16 cellular contexts compared by ENCODE assay signal in genomic region chr1:227763246-227764018, GRCh38. TPM values are rescaled to one million over a fixed set of nuclear protein-coding genes. Genes with fewer than 3 reads are reported as not detected.
DNase-seq lines count a peak whose midpoint lies in the region; ATAC-seq, FAIRE-seq and TF ChIP-seq lines count a peak whose summit lies in the region.
"Had no signal": no experiment of that assay in that cellular context is flagged by ENCODE, and none has a peak within 500 bp of the region (broad histone marks: within the 10 kb centered on the region; RNA-seq: fewer than 3 reads in every experiment).

No MANE protein-coding gene starts in this region.

- H3K4me2 ChIP-seq in astrocyte (ENCODE audit: low read length), result peak overlapping the region; percentile 7

- no peaks in the 10 kb centered on the region for H3K27me3 ChIP-seq in CD4-positive, alpha-beta T cell (ENCODE audit: control insufficient read depth, insufficient read depth, low read length)
- no peaks in the 10 kb centered on the region for H3K27me3 ChIP-seq in astrocyte (ENCODE audit: insufficient read depth, low read length)
- no peaks in the 10 kb centered on the region for H3K27me3 ChIP-seq in naive thymus-derived CD4-positive, alpha-beta T cell (ENCODE audit: control insufficient read depth in 2 of 2, insufficient read depth in 2 of 2, low read length in 2 of 2)
- H3K27me3 ChIP-seq: colonic mucosa had no signal

- no peak overlapping the region for H3K9ac ChIP-seq in astrocyte (ENCODE audit: low read length)

- no peak overlapping the region for H2AFZ ChIP-seq in astrocyte (ENCODE audit: low read depth, low read length)

- no peaks in the 10 kb centered on the region for H3K9me3 Mint-ChIP-seq in CD4-positive, alpha-beta T cell
- H3K9me3 Mint-ChIP-seq in HFFc6 (no peaks in the 10 kb centered on the region), astrocyte (ENCODE audit: unreplicated experiment) (no peaks in the 10 kb centered on the region)
- no peaks in the 10 kb centered on the region for H3K9me3 Mint-ChIP-seq in naive thymus-derived CD4-positive, alpha-beta T cell
- H3K9me3 Mint-ChIP-seq: activated naive CD8-positive, alpha-beta T cell treated with anti-CD3 and anti-CD28 coated beads for 36 hours; nephron progenitor cell had no signal

- H3K27me3 Mint-ChIP-seq in CD4-positive, alpha-beta T cell, result no peaks in the 10 kb centered on the region
- H3K27me3 Mint-ChIP-seq in HFFc6 (ENCODE audit: insufficient read depth) (peaks cover 2% of the 10 kb centered on the region; the same call in 1 of the 2 replicates), astrocyte (ENCODE audit: low read depth, unreplicated experiment) (no peaks in the 10 kb centered on the region)
- H3K27me3 Mint-ChIP-seq in naive thymus-derived CD4-positive, alpha-beta T cell, result no peaks in the 10 kb centered on the region
- H3K27me3 Mint-ChIP-seq: activated naive CD8-positive, alpha-beta T cell treated with anti-CD3 and anti-CD28 coated beads for 36 hours had no signal

- peaks cover 42% of the 10 kb centered on the region for H3K36me3 Mint-ChIP-seq in CD4-positive, alpha-beta T cell (ENCODE audit: low read depth)
- peaks cover 32% of the 10 kb centered on the region for H3K36me3 Mint-ChIP-seq in HFFc6 (ENCODE audit: low read depth)
- peaks cover 14% of the 10 kb centered on the region for H3K36me3 Mint-ChIP-seq in astrocyte (ENCODE audit: low read depth, unreplicated experiment)
- H3K36me3 Mint-ChIP-seq in naive thymus-derived CD4-positive, alpha-beta T cell, result peaks cover 3 to 64% (median 12%) of the 10 kb centered on the region in 5 donors

- no peaks in the 10 kb centered on the region for H3K9me3 ChIP-seq in CD4-positive, alpha-beta T cell (ENCODE audit: control insufficient read depth, low read length)
- H3K9me3 ChIP-seq in astrocyte (ENCODE audit: insufficient read depth, low read depth, low read length), result no peaks in the 10 kb centered on the region
- no peaks in the 10 kb centered on the region for H3K9me3 ChIP-seq in naive thymus-derived CD4-positive, alpha-beta T cell (ENCODE audit: control insufficient read depth in 2 of 3, low read length in 3 of 3)
- H3K9me3 ChIP-seq: colonic mucosa had no signal

- POLR2A ChIA-PET in CD4-positive, alpha-beta T cell (lab: Charles Lee), result interaction anchor here (0.8 to 1.6 kb wide), 3 partner anchors 24 to 185 kb away, joined by 3 to 6 read pairs (median 3); partner anchors contain the start of gene WNT9A
- POLR2A ChIA-PET in naive thymus-derived CD4-positive, alpha-beta T cell (lab: Charles Lee), result interaction anchor here (0.8 kb wide), 1 partner anchor 125 kb away, joined by 3 read pairs; no protein-coding TSS in a partner anchor

- no peak for ATAC-seq in CD4-positive, alpha-beta T cell (ENCODE audit: poor library complexity)
- ATAC-seq in naive thymus-derived CD4-positive, alpha-beta T cell, result no peak

- DNase-seq in CD4-positive, alpha-beta T cell, result no peak
- DNase-seq in HFFc6, result no peak
- no peak for DNase-seq in astrocyte (ENCODE audit: low read depth)
- peak in 1 of 9 donors; percentile 15 for DNase-seq in naive thymus-derived CD4-positive, alpha-beta T cell
- no peak for DNase-seq in SHP77 treated with DMSO at 0.1 percent for 48 hours (lab: John Stamatoyannopoulos, UW)
- no peak for DNase-seq in SK-N-DZ (ENCODE audit: low spot score)
- no peak for DNase-seq in NCI-H128 (lab: John Stamatoyannopoulos, UW; ENCODE audit: unreplicated experiment)
- no peak for DNase-seq in NCI-H2029 treated with DMSO at 0.1 percent for 48 hours (lab: John Stamatoyannopoulos, UW)
- DNase-seq: activated naive CD8-positive, alpha-beta T cell treated with anti-CD3 and anti-CD28 coated beads for 36 hours; Calu3; colonic mucosa; nephron progenitor cell had no signal

- peaks cover 31% of the 10 kb centered on the region for H3K79me2 ChIP-seq in astrocyte (ENCODE audit: insufficient read depth, low read length)

- TF ChIP-seq CTCF in CD4-positive, alpha-beta T cell (IDR thresholded peaks at IDR 0.05), result no peak
- TF ChIP-seq CTCF in HFFc6 (IDR thresholded peaks at IDR 0.05), result no peak
- TF ChIP-seq CTCF in astrocyte (IDR thresholded peaks at IDR 0.05; ENCODE audit: insufficient read depth, low read depth, low read length), result no peak

- peak overlapping the region; percentile 90 for H3K27ac Mint-ChIP-seq in CD4-positive, alpha-beta T cell
- H3K27ac Mint-ChIP-seq in HFFc6 (peak overlapping the region; percentile 83), astrocyte (ENCODE audit: unreplicated experiment) (no peak overlapping the region)
- H3K27ac Mint-ChIP-seq in naive thymus-derived CD4-positive, alpha-beta T cell, result peak overlapping the region in 8 of 9 donors; percentile 40 to 92 (median 80)
- H3K27ac Mint-ChIP-seq: nephron progenitor cell had no signal

- H3K4me1 Mint-ChIP-seq in CD4-positive, alpha-beta T cell (ENCODE audit: low read depth), result peaks cover 72% of the 10 kb centered on the region
- peaks cover 69% of the 10 kb centered on the region for H3K4me1 Mint-ChIP-seq in HFFc6 (ENCODE audit: low read depth)
- peaks cover 54% of the 10 kb centered on the region for H3K4me1 Mint-ChIP-seq in astrocyte (ENCODE audit: low read depth, unreplicated experiment)
- peaks cover 40 to 89% (median 74%) of the 10 kb centered on the region in 7 donors for H3K4me1 Mint-ChIP-seq in naive thymus-derived CD4-positive, alpha-beta T cell
- H3K4me1 Mint-ChIP-seq: nephron progenitor cell had no signal

- peaks cover 43% of the 10 kb centered on the region for H3K4me1 ChIP-seq in astrocyte (ENCODE audit: insufficient read depth, low read length)
- peaks cover 60 to 64% of the 10 kb centered on the region in 2 donors for H3K4me1 ChIP-seq in naive thymus-derived CD4-positive, alpha-beta T cell (ENCODE audit: control insufficient read depth in 2 of 2, insufficient read depth in 2 of 2, low read length in 2 of 2)

- H3K27ac ChIP-seq in CD4-positive, alpha-beta T cell (ENCODE audit: low read depth, low read length), result no peak overlapping the region
- no peak overlapping the region for H3K27ac ChIP-seq in astrocyte (ENCODE audit: low read depth, low read length)
- H3K27ac ChIP-seq in naive thymus-derived CD4-positive, alpha-beta T cell (ENCODE audit: low read depth, low read length), result no peak overlapping the region
- H3K27ac ChIP-seq: colonic mucosa had no signal

- CTCF ChIA-PET in CD4-positive, alpha-beta T cell (lab: Charles Lee), result interaction anchor here (1.3 to 2.1 kb wide), 2 partner anchors 13 to 190 kb away, joined by 3 to 18 read pairs; no protein-coding TSS in a partner anchor
- CTCF ChIA-PET in naive thymus-derived CD4-positive, alpha-beta T cell (lab: Charles Lee), result interaction anchor here (0.7 to 5.2 kb wide), 7 partner anchors 11 to 189 kb away, joined by 3 to 38 read pairs (median 3); no protein-coding TSS in a partner anchor

- H3K4me3 Mint-ChIP-seq in CD4-positive, alpha-beta T cell, result peak overlapping the region; percentile 31
- peak overlapping the region; percentile 71; the same call in 1 of the 2 replicates for H3K4me3 Mint-ChIP-seq in HFFc6
- H3K4me3 Mint-ChIP-seq in astrocyte (ENCODE audit: unreplicated experiment), result peak overlapping the region; percentile 54
- H3K4me3 Mint-ChIP-seq in naive thymus-derived CD4-positive, alpha-beta T cell, result peak overlapping the region in 8 of 10 donors; percentile 13 to 80 (median 62)
- H3K4me3 Mint-ChIP-seq: activated naive CD8-positive, alpha-beta T cell treated with anti-CD3 and anti-CD28 coated beads for 36 hours; nephron progenitor cell had no signal

- H4K20me1 ChIP-seq in astrocyte (ENCODE audit: insufficient read depth, low read length), result peaks cover 87% of the 10 kb centered on the region

- H3K4me3 ChIP-seq in astrocyte (ENCODE audit: insufficient read depth, low read depth, low read length), result no peak overlapping the region
- H3K4me3 ChIP-seq in naive thymus-derived CD4-positive, alpha-beta T cell (ENCODE audit: low read length), result no peak overlapping the region
- H3K4me3 ChIP-seq: colonic mucosa had no signal

- intact Hi-C loops in CD4-positive, alpha-beta T cell (cut with DNase I, micrococcal nuclease), result loop anchor here (2.0 to 5.0 kb wide), 4 partner anchors 23 to 281 kb away; partner anchors contain the start of gene WNT9A (in 1 of the 2)
- intact Hi-C loops in naive thymus-derived CD4-positive, alpha-beta T cell (cut with micrococcal nuclease), result loop anchor here (2.0 to 10.0 kb wide), 5 partner anchors 121 to 281 kb away; partner anchors contain the start of gene ZNF678 (in 1 of the 2)

- H3K36me3 ChIP-seq in astrocyte (ENCODE audit: insufficient read depth, low read length), result peaks cover 16% of the 10 kb centered on the region
- peaks cover 5 to 31% (median 8%) of the 10 kb centered on the region in 3 experiments for H3K36me3 ChIP-seq in naive thymus-derived CD4-positive, alpha-beta T cell (ENCODE audit: control insufficient read depth in 2 of 3, insufficient read depth in 3 of 3, low read length in 3 of 3)
- H3K36me3 ChIP-seq: colonic mucosa had no signal

- FAIRE-seq in astrocyte (lab: Jason Lieb, UNC), result no peak

RNA-seq across cellular contexts. Expression of gene SNAP47, which starts 28.2 kb away (rescaled TPM):
- total RNA-seq in CD4-positive, alpha-beta T cell, result 10 to 100 TPM; 12.8 to 14.0 TPM
- 10 to 100 TPM; 27.0 to 31.2 (median 30.4) TPM for total RNA-seq in HFFc6 (2021; fragmentation: NEBNext Ultra II Directional; extraction: Animal tissue kit (Norgen Biotek cat#: 25700))
- total RNA-seq in astrocyte, result 31.6 and 31.9 TPM in 2 replicates
- 10 to 100 TPM; 18.5 to 31.8 (median 27.8) TPM for total RNA-seq in naive thymus-derived CD4-positive, alpha-beta T cell
- 10 to 100 TPM; 46.9 to 69.5 TPM for polyA plus RNA-seq in naive thymus-derived CD4-positive, alpha-beta T cell
- 43.9 and 45.4 TPM in 2 replicates for polyA plus RNA-seq in SK-N-DZ (2014; cell fraction: cytosol; rRNA removed)
- 32.6 and 34.6 TPM in 2 replicates for polyA plus RNA-seq in SK-N-DZ (2014; cell fraction: nucleus; rRNA removed)

RNA-seq across cellular contexts. Expression of gene JMJD4, which starts 28.3 kb away (rescaled TPM):
- 10 to 100 TPM; 11.4 to 11.9 TPM for total RNA-seq in CD4-positive, alpha-beta T cell
- total RNA-seq in HFFc6 (2021; fragmentation: NEBNext Ultra II Directional; extraction: Animal tissue kit (Norgen Biotek cat#: 25700)), result 10 to 100 TPM; 20.2 to 23.1 (median 21.5) TPM
- total RNA-seq in astrocyte, result 17.5 and 18.5 TPM in 2 replicates
- total RNA-seq in naive thymus-derived CD4-positive, alpha-beta T cell, result 10 to 100 TPM; 12.1 to 36.8 (median 26.3) TPM
- polyA plus RNA-seq in naive thymus-derived CD4-positive, alpha-beta T cell, result 10 to 100 TPM; 32.3 to 35.1 TPM
- polyA plus RNA-seq in SK-N-DZ (2014; cell fraction: cytosol; rRNA removed), result 23.2 and 25.0 TPM in 2 replicates
- polyA plus RNA-seq in SK-N-DZ (2014; cell fraction: nucleus; rRNA removed), result 41.6 and 44.7 TPM in 2 replicates

RNA-seq across cellular contexts. Expression of gene PRSS38, which starts 52.0 kb away (rescaled TPM):
- not detected for total RNA-seq in CD4-positive, alpha-beta T cell
- not detected for total RNA-seq in HFFc6 (2021; fragmentation: NEBNext Ultra II Directional; extraction: Animal tissue kit (Norgen Biotek cat#: 25700))
- total RNA-seq in astrocyte, result not detected in 2 replicates
- not detected for total RNA-seq in naive thymus-derived CD4-positive, alpha-beta T cell
- not detected for polyA plus RNA-seq in naive thymus-derived CD4-positive, alpha-beta T cell
- not detected in 2 replicates for polyA plus RNA-seq in SK-N-DZ (2014; cell fraction: cytosol; rRNA removed)
- polyA plus RNA-seq in SK-N-DZ (2014; cell fraction: nucleus; rRNA removed), result not detected in 2 replicates
- total RNA-seq: activated CD8-positive, alpha-beta memory T cell treated with anti-CD3 and anti-CD28 coated beads for 36 hours; activated naive CD8-positive, alpha-beta T cell treated with anti-CD3 and anti-CD28 coated beads for 36 hours; Calu3; colonic mucosa; skeletal muscle tissue; T-helper 2 cell treated with Interferon-gamma antibody and Interleukin-4, amounts not matched to agents 100 ng/mL and 5 ng/mL, for 36 hours had no signal
- polyA plus RNA-seq: thymus had no signal
